8 cellular contexts compared by ENCODE assay signal in genomic region chr9:19048966-19049871, GRCh38. TPM values are rescaled to one million over a fixed set of nuclear protein-coding genes. Genes with fewer than 3 reads are reported as not detected.
DNase-seq lines count a peak whose midpoint lies in the region; ATAC-seq and TF ChIP-seq lines count a peak whose summit lies in the region.

RRAGA (plus strand) TSS chr9:19049427; CDS start chr9:19049660, 233 bp downstream.

- H3K4me1 Mint-ChIP-seq in progenitor cell of endocrine pancreas (ENCODE audit: low read depth) = peaks cover 22% of the 10 kb centered on the region

- H3K27me3 Mint-ChIP-seq in progenitor cell of endocrine pancreas = no peaks in the 10 kb centered on the region

- intact Hi-C loops in adrenal gland (cut with DNase I) (loop anchor here in 1 of 2 donors (10.0 kb wide), 1 partner anchor 126 kb away; no protein-coding TSS in a partner anchor), left cardiac atrium (cut with DNase I) (loop anchor here in 1 of 2 donors (2.0 kb wide), 2 partner anchors 124 to 408 kb away; no protein-coding TSS in a partner anchor)

- H3K27ac Mint-ChIP-seq in progenitor cell of endocrine pancreas = peak within 1 kb of the TSS; percentile 99

- TF ChIP-seq CTCF in GM13976 (IDR thresholded peaks at IDR 0.05; ENCODE audit: borderline replicate concordance, control extremely low read depth, extremely low read depth, insufficient read depth, missing control alignments) = peak; percentile 73
- peak; percentile 68 to 94 (median 88) for TF ChIP-seq CTCF in adrenal gland (IDR thresholded peaks at IDR 0.05)
- peak; percentile 91 for TF ChIP-seq CTCF in progenitor cell of endocrine pancreas (IDR thresholded peaks at IDR 0.05; ENCODE audit: unreplicated experiment)

- H3K27me3 ChIP-seq in adrenal gland = no peaks in the 10 kb centered on the region

- H3K4me3 Mint-ChIP-seq in progenitor cell of endocrine pancreas (ENCODE audit: low read depth) = peak within 1 kb of the TSS; percentile 85

- no peaks in the 10 kb centered on the region for H3K36me3 ChIP-seq in adrenal gland (replicated peaks in 1 of 2)

- peak; percentile 93 for TF ChIP-seq POLR2A in adrenal gland (IDR thresholded peaks at IDR 0.05)

- in situ Hi-C loops in GM13976 (cut with MboI; ENCODE audit: low sequenced_read_pairs, unreplicated experiment) = loop anchor here (25.0 kb wide), 1 partner anchor 1237 kb away; no protein-coding TSS in a partner anchor

- DNase-seq in GM13976 (ENCODE audit: low spot score) (peak; percentile 97), NCI-H146 (lab: John Stamatoyannopoulos, UW) (peak; percentile 96), T-helper 1 cell (peak; percentile 88 to 96 (median 92)), adrenal gland (peak; percentile 93 to 98 (median 95)), left cardiac atrium (peak; percentile 94), progenitor cell of endocrine pancreas (ENCODE audit: low spot score, unreplicated experiment) (peak; percentile 91), ureter (ENCODE audit: low spot score) (peak; percentile 97)

- peak within 1 kb of the TSS; percentile 90 to 98 (median 95) for H3K27ac ChIP-seq in adrenal gland

- H3K9me3 ChIP-seq in adrenal gland (replicated peaks in 1 of 3) = no peaks in the 10 kb centered on the region

- 0 to 3% (median 1%) methylated on average over 14 to 79 of the region's 79 CpGs for WGBS in adrenal gland, 4 donors

- ATAC-seq in HG02870 (IDR thresholded peaks at IDR 0.05; ENCODE audit: unreplicated experiment) = peak; percentile 86
- peak; percentile 96 to 97 for ATAC-seq in left cardiac atrium

- H3K4me3 ChIP-seq in adrenal gland = peak within 1 kb of the TSS; percentile 76 to 88 (median 81)

- H3K4me1 ChIP-seq in adrenal gland (replicated peaks in 1 of 2) = peaks cover 10 to 26% of the 10 kb centered on the region in 2 donors

- no peaks in the 10 kb centered on the region for H3K9me3 Mint-ChIP-seq in progenitor cell of endocrine pancreas (ENCODE audit: low read depth)

- no peaks in the 10 kb centered on the region for H3K36me3 Mint-ChIP-seq in progenitor cell of endocrine pancreas (ENCODE audit: insufficient read depth)

RNA-seq across cellular contexts. Expression of gene RRAGA, which starts in this region (rescaled TPM):
- 100 to 1,000 TPM in 3 of 8 donors, 10 to 100 TPM in 5; 41.8 to 115 (median 89.0) TPM for total RNA-seq in adrenal gland
- 10 to 100 TPM; 29.5 to 95.1 (median 45.4) TPM for polyA plus RNA-seq in adrenal gland
- total RNA-seq in left cardiac atrium = 10 to 100 TPM; 72.1 to 94.6 TPM
- total RNA-seq in progenitor cell of endocrine pancreas = 52.6 and 53.3 TPM in 2 replicates
- 90.4 TPM for total RNA-seq in ureter

Comparison
In these comparisons a context has a peak if more than half of its experiments do, and no peak if none do; other contexts are left out.
1. Peak in every context shown above with its lines: DNase-seq, ATAC-seq, H3K4me3 ChIP-seq and H3K27ac ChIP-seq.